35 cellular contexts compared by ENCODE assay signal in genomic region chr9:123410281-123410910, GRCh38. TPM values are rescaled to one million over a fixed set of nuclear protein-coding genes. Genes with fewer than 3 reads are reported as not detected.
"Had no signal": no experiment of that assay in that cellular context is flagged by ENCODE, and none has a peak within 500 bp of the region (broad histone marks: within the 10 kb centered on the region; RNA-seq: fewer than 3 reads in every experiment).

No MANE protein-coding gene starts in this region.

- ATAC-seq: activated CD8-positive, alpha-beta T cell treated with anti-CD3 and anti-CD28 coated beads for 36 hours; activated naive CD4-positive, alpha-beta T cell treated with anti-CD3 and anti-CD28 coated beads, Interleukin-2, amount 50 U/mL, for 72 hours; activated T-cell treated with anti-CD3 and anti-CD28 coated beads, Interleukin-2, amount 50 U/mL, for 4 hours; activated T-cell treated with anti-CD3 and anti-CD28 coated beads, Interleukin-2, amount 50 U/mL, for 72 hours; activated T-helper 17 cell treated with anti-CD3 and anti-CD28 coated beads, Interleukin-2, amount 50 U/mL, for 72 hours; body of pancreas had no signal

- H3K27ac ChIP-seq: adrenal gland, body of pancreas, brain microvascular endothelial cell, breast epithelium, VCaP had no signal

- H3K27me3 ChIP-seq: adrenal gland, body of pancreas, brain microvascular endothelial cell, breast epithelium had no signal

- H3K36me3 ChIP-seq: adrenal gland, brain microvascular endothelial cell, breast epithelium had no signal

- H3K4me1 ChIP-seq: adrenal gland, body of pancreas, breast epithelium had no signal

- DNase-seq: activated B cell treated with CpG ODN at 0.5 μM for 24 hours; activated CD4-positive, alpha-beta memory T cell treated with anti-CD3 and anti-CD28 coated beads for 36 hours; activated CD4-positive, alpha-beta T cell treated with anti-CD3 and anti-CD28 coated beads for 4 hours; activated CD4-positive, alpha-beta T cell treated with anti-CD3 and anti-CD28 coated beads, Interleukin-2, amount 10 ng/mL, durations not matched to agents 24 days and 14 days; activated CD4-positive, alpha-beta T cell treated with anti-CD3 and anti-CD28 coated beads, Interleukin-2, amount 50 U/mL, for 1 hour; activated CD4-positive, alpha-beta T cell treated with anti-CD3 and anti-CD28 coated beads, Interleukin-2, amount 50 U/mL, for 4 hours; activated CD4-positive, CD25-positive, alpha-beta regulatory T cell treated with anti-CD3 and anti-CD28 coated beads, Interleukin-2, amount 50 U/mL, for 72 hours; activated CD8-positive, alpha-beta memory T cell treated with anti-CD3 and anti-CD28 coated beads, Interleukin-2, amount 50 U/mL, for 4 hours; activated CD8-positive, alpha-beta T cell treated with anti-CD3 and anti-CD28 coated beads for 36 hours; activated effector memory CD4-positive, alpha-beta T cell treated with anti-CD3 and anti-CD28 coated beads, Interleukin-2, amount 50 U/mL, for 16 hours; activated gamma-delta T cell treated with Interleukin-2 at 50 U/mL for 16 hours; activated naive CD4-positive, alpha-beta T cell; activated naive CD4-positive, alpha-beta T cell treated with anti-CD3 and anti-CD28 coated beads for 36 hours; activated naive CD4-positive, alpha-beta T cell treated with anti-CD3 and anti-CD28 coated beads, Interleukin-2, amount 50 U/mL, for 16 hours; activated naive CD8-positive, alpha-beta T cell treated with anti-CD3 and anti-CD28 coated beads for 36 hours; activated T-cell treated with anti-CD3 and anti-CD28 coated beads for 4 hours; activated T-cell treated with anti-CD3 and anti-CD28 coated beads, Interleukin-2, amount 50 U/mL, for 1 hour; activated T-cell treated with anti-CD3 and anti-CD28 coated beads, Interleukin-2, amount 50 U/mL, for 4 hours; activated T-cell treated with anti-CD3 and anti-CD28 coated beads, Interleukin-2, amount 50 U/mL, for 72 hours; adrenal gland; amniotic stem cell; body of pancreas; brain microvascular endothelial cell; central memory CD4-positive, alpha-beta T cell; SW 1271; T-helper 1 cell; T-helper 2 cell; T-helper 9 cell had no signal

- H3K4me3 ChIP-seq: adrenal gland, body of pancreas, breast epithelium had no signal

- H3K9me3 ChIP-seq: adrenal gland, body of pancreas, breast epithelium had no signal

RNA-seq across cellular contexts. Expression of gene CRB2, which starts 54.4 kb away (rescaled TPM):
- total RNA-seq: activated CD4-positive, alpha-beta memory T cell treated with anti-CD3 and anti-CD28 coated beads for 36 hours; activated CD4-positive, alpha-beta T cell treated with anti-CD3 and anti-CD28 coated beads, Interleukin-2, amount 10 ng/mL, durations not matched to agents 24 days and 14 days; activated CD8-positive, alpha-beta memory T cell treated with anti-CD3 and anti-CD28 coated beads for 36 hours; activated naive CD4-positive, alpha-beta T cell treated with anti-CD3 and anti-CD28 coated beads for 36 hours; activated T-cell treated with anti-CD3 and anti-CD28 coated beads, Interleukin-2, amount 50 U/mL, for 72 hours; activated T-helper 1 cell treated with anti-CD3 and anti-CD28 coated beads, Interleukin-12 subunit alpha, Interleukin-12 subunit beta, Interleukin-2, Interleukin-4 antibody, amounts not matched to agents 30 ng/mL and 10 ng/mL and 1 ng/mL, durations not matched to agents 14 hours and 24 hours and 36 hours; cardiac septum had no signal
